ENCODE assay signal across 1 cellular context in the genomic region with DNA sequence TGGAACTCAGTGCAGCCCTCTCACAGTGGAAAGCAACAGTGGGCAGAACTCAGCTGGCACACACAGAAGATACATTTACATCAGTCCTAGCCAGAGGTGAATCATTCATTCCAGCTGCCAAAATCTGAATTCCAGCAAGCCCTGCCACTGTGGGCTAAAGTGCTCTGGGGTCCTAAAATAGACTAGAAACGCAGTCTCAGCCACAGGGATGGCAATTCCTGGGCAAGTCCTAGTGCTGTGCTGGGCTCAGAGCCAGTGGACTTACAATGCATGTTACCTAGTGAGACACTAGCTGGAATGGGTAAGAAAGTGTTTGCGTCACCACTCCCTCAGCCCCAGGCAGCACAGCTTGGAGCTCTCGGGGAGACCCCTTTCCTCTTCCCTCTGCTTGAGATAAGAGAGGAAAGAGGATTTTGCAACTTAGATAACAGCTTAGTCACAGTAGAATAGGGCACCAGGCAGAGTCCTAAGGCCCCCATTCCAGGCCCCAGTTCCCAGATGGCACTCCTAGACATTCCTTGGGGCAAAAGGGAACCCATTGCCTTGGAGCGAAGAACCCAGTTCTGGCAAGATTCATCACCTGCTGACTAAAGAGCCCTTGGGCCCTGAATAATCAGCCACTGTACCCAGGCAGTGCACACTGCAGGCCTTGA.
TF ChIP-seq lines count a peak whose summit lies in the region.

No MANE protein-coding gene starts in this region.

TF ChIP-seq in GM23338, 12 proteins besides CTCF, POLR2A, EP300 and RAD21 (continued from another document):
- TF ChIP-seq, protein P1, sequence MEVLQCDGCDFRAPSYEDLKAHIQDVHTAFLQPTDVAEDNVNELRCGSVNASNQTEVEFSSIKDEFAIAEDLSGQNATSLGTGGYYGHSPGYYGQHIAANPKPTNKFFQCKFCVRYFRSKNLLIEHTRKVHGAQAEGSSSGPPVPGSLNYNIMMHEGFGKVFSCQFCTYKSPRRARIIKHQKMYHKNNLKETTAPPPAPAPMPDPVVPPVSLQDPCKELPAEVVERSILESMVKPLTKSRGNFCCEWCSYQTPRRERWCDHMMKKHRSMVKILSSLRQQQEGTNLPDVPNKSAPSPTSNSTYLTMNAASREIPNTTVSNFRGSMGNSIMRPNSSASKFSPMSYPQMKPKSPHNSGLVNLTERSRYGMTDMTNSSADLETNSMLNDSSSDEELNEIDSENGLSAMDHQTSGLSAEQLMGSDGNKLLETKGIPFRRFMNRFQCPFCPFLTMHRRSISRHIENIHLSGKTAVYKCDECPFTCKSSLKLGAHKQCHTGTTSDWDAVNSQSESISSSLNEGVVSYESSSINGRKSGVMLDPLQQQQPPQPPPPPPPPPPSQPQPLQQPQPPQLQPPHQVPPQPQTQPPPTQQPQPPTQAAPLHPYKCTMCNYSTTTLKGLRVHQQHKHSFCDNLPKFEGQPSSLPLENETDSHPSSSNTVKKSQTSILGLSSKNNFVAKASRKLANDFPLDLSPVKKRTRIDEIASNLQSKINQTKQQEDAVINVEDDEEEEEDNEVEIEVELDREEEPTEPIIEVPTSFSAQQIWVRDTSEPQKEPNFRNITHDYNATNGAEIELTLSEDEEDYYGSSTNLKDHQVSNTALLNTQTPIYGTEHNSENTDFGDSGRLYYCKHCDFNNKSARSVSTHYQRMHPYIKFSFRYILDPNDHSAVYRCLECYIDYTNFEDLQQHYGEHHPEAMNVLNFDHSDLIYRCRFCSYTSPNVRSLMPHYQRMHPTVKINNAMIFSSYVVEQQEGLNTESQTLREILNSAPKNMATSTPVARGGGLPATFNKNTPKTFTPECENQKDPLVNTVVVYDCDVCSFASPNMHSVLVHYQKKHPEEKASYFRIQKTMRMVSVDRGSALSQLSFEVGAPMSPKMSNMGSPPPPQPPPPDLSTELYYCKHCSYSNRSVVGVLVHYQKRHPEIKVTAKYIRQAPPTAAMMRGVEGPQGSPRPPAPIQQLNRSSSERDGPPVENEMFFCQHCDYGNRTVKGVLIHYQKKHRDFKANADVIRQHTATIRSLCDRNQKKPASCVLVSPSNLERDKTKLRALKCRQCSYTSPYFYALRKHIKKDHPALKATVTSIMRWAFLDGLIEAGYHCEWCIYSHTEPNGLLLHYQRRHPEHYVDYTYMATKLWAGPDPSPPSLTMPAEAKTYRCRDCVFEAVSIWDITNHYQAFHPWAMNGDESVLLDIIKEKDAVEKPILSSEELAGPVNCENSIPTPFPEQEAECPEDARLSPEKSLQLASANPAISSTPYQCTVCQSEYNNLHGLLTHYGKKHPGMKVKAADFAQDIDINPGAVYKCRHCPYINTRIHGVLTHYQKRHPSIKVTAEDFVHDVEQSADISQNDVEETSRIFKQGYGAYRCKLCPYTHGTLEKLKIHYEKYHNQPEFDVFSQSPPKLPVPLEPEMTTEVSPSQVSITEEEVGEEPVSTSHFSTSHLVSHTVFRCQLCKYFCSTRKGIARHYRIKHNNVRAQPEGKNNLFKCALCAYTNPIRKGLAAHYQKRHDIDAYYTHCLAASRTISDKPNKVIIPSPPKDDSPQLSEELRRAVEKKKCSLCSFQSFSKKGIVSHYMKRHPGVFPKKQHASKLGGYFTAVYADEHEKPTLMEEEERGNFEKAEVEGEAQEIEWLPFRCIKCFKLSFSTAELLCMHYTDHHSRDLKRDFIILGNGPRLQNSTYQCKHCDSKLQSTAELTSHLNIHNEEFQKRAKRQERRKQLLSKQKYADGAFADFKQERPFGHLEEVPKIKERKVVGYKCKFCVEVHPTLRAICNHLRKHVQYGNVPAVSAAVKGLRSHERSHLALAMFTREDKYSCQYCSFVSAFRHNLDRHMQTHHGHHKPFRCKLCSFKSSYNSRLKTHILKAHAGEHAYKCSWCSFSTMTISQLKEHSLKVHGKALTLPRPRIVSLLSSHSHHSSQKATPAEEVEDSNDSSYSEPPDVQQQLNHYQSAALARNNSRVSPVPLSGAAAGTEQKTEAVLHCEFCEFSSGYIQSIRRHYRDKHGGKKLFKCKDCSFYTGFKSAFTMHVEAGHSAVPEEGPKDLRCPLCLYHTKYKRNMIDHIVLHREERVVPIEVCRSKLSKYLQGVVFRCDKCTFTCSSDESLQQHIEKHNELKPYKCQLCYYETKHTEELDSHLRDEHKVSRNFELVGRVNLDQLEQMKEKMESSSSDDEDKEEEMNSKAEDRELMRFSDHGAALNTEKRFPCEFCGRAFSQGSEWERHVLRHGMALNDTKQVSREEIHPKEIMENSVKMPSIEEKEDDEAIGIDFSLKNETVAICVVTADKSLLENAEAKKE (CRISPR knock-in tag; IDR thresholded peaks at IDR 0.05) = no peak
- no peak for TF ChIP-seq JUNB (IDR thresholded peaks at IDR 0.05; ENCODE audit: unreplicated experiment)
- no peak for TF ChIP-seq POLR2AphosphoS5 (IDR thresholded peaks at IDR 0.05; ENCODE audit: low read depth)
- TF ChIP-seq ZNF114 (CRISPR knock-in tag; IDR thresholded peaks at IDR 0.05) = no peak
- no peak for TF ChIP-seq NANOG (IDR thresholded peaks at IDR 0.05; ENCODE audit: borderline replicate concordance)
- no peak for TF ChIP-seq ZNF331 (CRISPR knock-in tag; IDR thresholded peaks at IDR 0.05; ENCODE audit: low read depth)
- TF ChIP-seq EZH2 (IDR thresholded peaks at IDR 0.05; ENCODE audit: low read depth, unreplicated experiment) = no peak
- no peak for TF ChIP-seq STAT1 (IDR thresholded peaks at IDR 0.05; ENCODE audit: unreplicated experiment)
- no peak for TF ChIP-seq CREB1 (CRISPR knock-in tag; IDR thresholded peaks at IDR 0.05; ENCODE audit: low read depth)
- TF ChIP-seq EZH2phosphoT487 (IDR thresholded peaks at IDR 0.05; ENCODE audit: unreplicated experiment) = no peak
- TF ChIP-seq, protein P2, sequence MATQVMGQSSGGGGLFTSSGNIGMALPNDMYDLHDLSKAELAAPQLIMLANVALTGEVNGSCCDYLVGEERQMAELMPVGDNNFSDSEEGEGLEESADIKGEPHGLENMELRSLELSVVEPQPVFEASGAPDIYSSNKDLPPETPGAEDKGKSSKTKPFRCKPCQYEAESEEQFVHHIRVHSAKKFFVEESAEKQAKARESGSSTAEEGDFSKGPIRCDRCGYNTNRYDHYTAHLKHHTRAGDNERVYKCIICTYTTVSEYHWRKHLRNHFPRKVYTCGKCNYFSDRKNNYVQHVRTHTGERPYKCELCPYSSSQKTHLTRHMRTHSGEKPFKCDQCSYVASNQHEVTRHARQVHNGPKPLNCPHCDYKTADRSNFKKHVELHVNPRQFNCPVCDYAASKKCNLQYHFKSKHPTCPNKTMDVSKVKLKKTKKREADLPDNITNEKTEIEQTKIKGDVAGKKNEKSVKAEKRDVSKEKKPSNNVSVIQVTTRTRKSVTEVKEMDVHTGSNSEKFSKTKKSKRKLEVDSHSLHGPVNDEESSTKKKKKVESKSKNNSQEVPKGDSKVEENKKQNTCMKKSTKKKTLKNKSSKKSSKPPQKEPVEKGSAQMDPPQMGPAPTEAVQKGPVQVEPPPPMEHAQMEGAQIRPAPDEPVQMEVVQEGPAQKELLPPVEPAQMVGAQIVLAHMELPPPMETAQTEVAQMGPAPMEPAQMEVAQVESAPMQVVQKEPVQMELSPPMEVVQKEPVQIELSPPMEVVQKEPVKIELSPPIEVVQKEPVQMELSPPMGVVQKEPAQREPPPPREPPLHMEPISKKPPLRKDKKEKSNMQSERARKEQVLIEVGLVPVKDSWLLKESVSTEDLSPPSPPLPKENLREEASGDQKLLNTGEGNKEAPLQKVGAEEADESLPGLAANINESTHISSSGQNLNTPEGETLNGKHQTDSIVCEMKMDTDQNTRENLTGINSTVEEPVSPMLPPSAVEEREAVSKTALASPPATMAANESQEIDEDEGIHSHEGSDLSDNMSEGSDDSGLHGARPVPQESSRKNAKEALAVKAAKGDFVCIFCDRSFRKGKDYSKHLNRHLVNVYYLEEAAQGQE (IDR thresholded peaks at IDR 0.05; ENCODE audit: unreplicated experiment) = no peak
